8 cellular contexts compared by ENCODE assay signal in genomic region chr16:68072038-68072695, GRCh38. TPM values are rescaled to one million over a fixed set of nuclear protein-coding genes. Genes with fewer than 3 reads are reported as not detected.
A peak's percentile ranks its signal among the peaks of the same experiment; 100 is the strongest.
DNase-seq lines count a peak whose midpoint lies in the region; ATAC-seq and TF ChIP-seq lines count a peak whose summit lies in the region.

No MANE protein-coding gene starts in this region.

- peak overlapping the region; percentile 37 for H3K27ac Mint-ChIP-seq in activated T-cell treated with anti-CD3 and anti-CD28 coated beads, Interleukin-2, amount 50 U/mL, for 24 hours
- no peak overlapping the region for H3K27ac Mint-ChIP-seq in activated T-cell treated with anti-CD3 and anti-CD28 coated beads, Interleukin-2, amount 50 U/mL, for 72 hours

- intact Hi-C loops in right lobe of liver (cut with DNase I) = loop anchor here in 1 of 2 donors (10.0 kb wide), 1 partner anchor 163 kb away; the partner anchor contains the start of gene ESRP2

- WGBS in right lobe of liver (ENCODE audit: insufficient coverage, low coverage, low lambda C conversion rate, missing lambda C conversion rate) = 40% methylated on average over 2 of the region's 9 CpGs

- no peaks in the 10 kb centered on the region for H3K9me3 Mint-ChIP-seq in activated T-cell treated with anti-CD3 and anti-CD28 coated beads, Interleukin-2, amount 50 U/mL, for 24 hours
- H3K9me3 Mint-ChIP-seq in activated T-cell treated with anti-CD3 and anti-CD28 coated beads, Interleukin-2, amount 50 U/mL, for 72 hours = no peaks in the 10 kb centered on the region

- H3K4me3 Mint-ChIP-seq in activated T-cell treated with anti-CD3 and anti-CD28 coated beads, Interleukin-2, amount 50 U/mL, for 24 hours = no peak overlapping the region
- no peak overlapping the region for H3K4me3 Mint-ChIP-seq in activated T-cell treated with anti-CD3 and anti-CD28 coated beads, Interleukin-2, amount 50 U/mL, for 72 hours

- peaks cover 0 to 9% (median 2%) of the 10 kb centered on the region in 4 donors for H3K36me3 ChIP-seq in right lobe of liver

- peaks cover 0 to 46% (median 18%) of the 10 kb centered on the region in 4 donors for H3K4me1 ChIP-seq in right lobe of liver

- no peaks in the 10 kb centered on the region for H3K27me3 Mint-ChIP-seq in activated T-cell treated with anti-CD3 and anti-CD28 coated beads, Interleukin-2, amount 50 U/mL, for 24 hours
- no peaks in the 10 kb centered on the region for H3K27me3 Mint-ChIP-seq in activated T-cell treated with anti-CD3 and anti-CD28 coated beads, Interleukin-2, amount 50 U/mL, for 72 hours (ENCODE audit: low read depth)

- no peak for TF ChIP-seq POLR2A in right lobe of liver (IDR thresholded peaks at IDR 0.05)

- no peak for ATAC-seq in activated T-cell treated with anti-CD3 and anti-CD28 coated beads, Interleukin-2, amount 50 U/mL, for 72 hours (replicated peaks in 1 of 2)
- ATAC-seq in right lobe of liver (peak; percentile 65 to 75 (median 75)), GM19324 (IDR thresholded peaks at IDR 0.05; ENCODE audit: low FRiP score, unreplicated experiment) (no peak)

- peaks cover 92% of the 10 kb centered on the region for H3K36me3 Mint-ChIP-seq in activated T-cell treated with anti-CD3 and anti-CD28 coated beads, Interleukin-2, amount 50 U/mL, for 24 hours (ENCODE audit: low read depth)
- peaks cover 15 to 29% of the 10 kb centered on the region in 2 donors for H3K36me3 Mint-ChIP-seq in activated T-cell treated with anti-CD3 and anti-CD28 coated beads, Interleukin-2, amount 50 U/mL, for 72 hours (ENCODE audit: insufficient read depth in 2 of 2)

- TF ChIP-seq CTCF in right lobe of liver (IDR thresholded peaks at IDR 0.05) = no peak

- no peaks in the 10 kb centered on the region for H3K27me3 ChIP-seq in right lobe of liver

- no peaks in the 10 kb centered on the region for H3K9me3 ChIP-seq in right lobe of liver

- no peak for DNase-seq in activated T-cell treated with anti-CD3 and anti-CD28 coated beads, Interleukin-2, amount 50 U/mL, for 24 hours
- no peak for DNase-seq in activated T-cell treated with anti-CD3 and anti-CD28 coated beads, Interleukin-2, amount 50 U/mL, for 72 hours
- DNase-seq in amniotic epithelial cell (ENCODE audit: low read depth) (peak; percentile 79), right lobe of liver (peak; percentile 66 to 86 (median 71)), ureter (ENCODE audit: low spot score) (peak; percentile 68), DMS114 treated with DMSO at 0.1 percent for 48 hours (lab: John Stamatoyannopoulos, UW; ENCODE audit: unreplicated experiment) (no peak), NCI-H2081 treated with DMSO at 0.1 percent for 48 hours (lab: John Stamatoyannopoulos, UW) (no peak)

- peaks cover 80% of the 10 kb centered on the region for H3K4me1 Mint-ChIP-seq in activated T-cell treated with anti-CD3 and anti-CD28 coated beads, Interleukin-2, amount 50 U/mL, for 24 hours (ENCODE audit: low read depth)
- peaks cover 59% of the 10 kb centered on the region for H3K4me1 Mint-ChIP-seq in activated T-cell treated with anti-CD3 and anti-CD28 coated beads, Interleukin-2, amount 50 U/mL, for 72 hours (ENCODE audit: low read depth)

- peak overlapping the region in 1 of 3 donors; percentile 52 for H3K27ac ChIP-seq in right lobe of liver

- H3K4me3 ChIP-seq in right lobe of liver = no peak overlapping the region

RNA-seq across cellular contexts. Expression of gene NFATC3, which starts 13.0 kb away (rescaled TPM):
- total RNA-seq in activated T-cell treated with anti-CD3 and anti-CD28 coated beads, Interleukin-2, amount 50 U/mL, for 72 hours = 10 to 100 TPM; 79.7 to 82.5 TPM
- total RNA-seq in right lobe of liver = 10 to 100 TPM; 19.9 to 30.1 (median 25.1) TPM
- total RNA-seq in ureter = 44.0 TPM

RNA-seq across cellular contexts. Expression of gene DUS2, which starts 49.1 kb away (rescaled TPM):
- total RNA-seq in activated T-cell treated with anti-CD3 and anti-CD28 coated beads, Interleukin-2, amount 50 U/mL, for 72 hours = 10 to 100 TPM; 21.4 to 22.4 TPM
- total RNA-seq in right lobe of liver (10 to 100 TPM in 2 of 6 experiments, 1 to 10 TPM in 4; 7.9 to 16.4 (median 9.2) TPM), ureter (26.6 TPM)

RNA-seq across cellular contexts. Expression of gene DDX28, which starts 49.1 kb away (rescaled TPM):
- total RNA-seq in activated T-cell treated with anti-CD3 and anti-CD28 coated beads, Interleukin-2, amount 50 U/mL, for 72 hours = 10 to 100 TPM; 12.6 to 13.4 TPM
- total RNA-seq in right lobe of liver = 1 to 10 TPM; 5.4 to 10.0 (median 6.3) TPM
- 15.5 TPM for total RNA-seq in ureter

RNA-seq across cellular contexts. Expression of gene DPEP2NB, which starts 56.5 kb away (rescaled TPM):
- not detected for total RNA-seq in activated T-cell treated with anti-CD3 and anti-CD28 coated beads, Interleukin-2, amount 50 U/mL, for 72 hours
- total RNA-seq in right lobe of liver (not detected), ureter (not detected)

Comparison
In these comparisons a context has a peak if more than half of its experiments do, and no peak if none do; other contexts are left out.
1. DNase-seq: peak in amniotic epithelial cell (single experiment), right lobe of liver (3 of 3) and ureter (single experiment); none in activated T-cell treated with anti-CD3 and anti-CD28 coated beads, Interleukin-2, amount 50 U/mL, for 24 hours (single experiment), activated T-cell treated with anti-CD3 and anti-CD28 coated beads, Interleukin-2, amount 50 U/mL, for 72 hours (0 of 2), DMS114 treated with DMSO at 0.1 percent for 48 hours (single experiment) and NCI-H2081 treated with DMSO at 0.1 percent for 48 hours (single experiment).
2. ATAC-seq: peak in right lobe of liver (4 of 4); none in activated T-cell treated with anti-CD3 and anti-CD28 coated beads, Interleukin-2, amount 50 U/mL, for 72 hours (0 of 2) and GM19324 (single experiment).